8 cellular contexts compared by ENCODE assay signal in genomic region chr11:47249378-47249715, GRCh38. TPM values are rescaled to one million over a fixed set of nuclear protein-coding genes. Genes with fewer than 3 reads are reported as not detected.
A peak's percentile ranks its signal among the peaks of the same experiment; 100 is the strongest.
DNase-seq lines count a peak whose midpoint lies in the region; ATAC-seq and TF ChIP-seq lines count a peak whose summit lies in the region.

No MANE protein-coding gene starts in this region.

- peak overlapping the region; percentile 77 to 94 (median 90) for H3K27ac ChIP-seq in heart left ventricle
- peak overlapping the region; percentile 64 for H3K27ac ChIP-seq in mammary epithelial cell (ENCODE audit: insufficient read depth, low read depth, low read length)
- peak overlapping the region; percentile 83 for H3K27ac ChIP-seq in vagina

- H3K36me3 ChIP-seq in heart left ventricle (peaks cover 0 to 34% (median 24%) of the 10 kb centered on the region in 9 donors), mammary epithelial cell (ENCODE audit: insufficient read depth, low read length) (no peaks in the 10 kb centered on the region), vagina (peaks cover 0 to 19% of the 10 kb centered on the region in 2 donors)

- no peak for DNase-seq in heart left ventricle
- DNase-seq in cardiac septum (ENCODE audit: low spot score), result no peak
- no peak for DNase-seq in mammary epithelial cell
- DNase-seq in mesothelial cell of epicardium (ENCODE audit: low spot score in 2 of 2, unreplicated experiment in 2 of 2), result no peak
- DNase-seq in vagina (ENCODE audit: extremely low spot score in 2 of 2), result no peak
- no peak for DNase-seq in T1000 (lab: John Stamatoyannopoulos, UW)
- DNase-seq in inferior parietal cortex (ENCODE audit: extremely low spot score), result no peak

- H3K27me3 ChIP-seq in heart left ventricle, result no peaks in the 10 kb centered on the region
- no peaks in the 10 kb centered on the region for H3K27me3 ChIP-seq in mammary epithelial cell (ENCODE audit: insufficient read depth, low read length)
- H3K27me3 ChIP-seq in vagina, result no peaks in the 10 kb centered on the region

- peaks cover 6 to 53% (median 30%) of the 10 kb centered on the region in 12 donors for H3K4me1 ChIP-seq in heart left ventricle
- peaks cover 9% of the 10 kb centered on the region for H3K4me1 ChIP-seq in mammary epithelial cell (ENCODE audit: insufficient read depth, low read length)
- H3K4me1 ChIP-seq in vagina, result peaks cover 38% of the 10 kb centered on the region

- peak overlapping the region; percentile 99 for H3K27ac Mint-ChIP-seq in mesothelial cell of epicardium

- H3K4me3 Mint-ChIP-seq in mesothelial cell of epicardium, result peak overlapping the region; percentile 99

- TF ChIP-seq POLR2A in heart left ventricle (IDR thresholded peaks at IDR 0.05) (no peak), vagina (IDR thresholded peaks at IDR 0.05) (no peak)

- H3K9ac ChIP-seq in mammary epithelial cell (ENCODE audit: insufficient read depth, low read length), result peak overlapping the region; percentile 87

- H3K27me3 Mint-ChIP-seq in mesothelial cell of epicardium (ENCODE audit: low read depth), result no peaks in the 10 kb centered on the region

- no peak for TF ChIP-seq CTCF in heart left ventricle (IDR thresholded peaks at IDR 0.05)
- no peak for TF ChIP-seq CTCF in mammary epithelial cell (conservative IDR thresholded peaks at IDR 0.05 in 1 of 2, IDR thresholded peaks at IDR 0.05 in 1 of 2; ENCODE audit: extremely low read depth in 1 of 2, insufficient read depth in 1 of 2, low read depth in 1 of 2, low read length in 2 of 2)
- no peak for TF ChIP-seq CTCF in mesothelial cell of epicardium (IDR thresholded peaks at IDR 0.05; ENCODE audit: unreplicated experiment)
- TF ChIP-seq CTCF in vagina (IDR thresholded peaks at IDR 0.05), result no peak

- 43 to 63% (median 54%) methylated on average over 3 of the region's 3 CpGs for WGBS in heart left ventricle, 4 donors
- WGBS in mammary epithelial cell (ENCODE audit: low coverage, missing lambda C conversion rate), result 36% methylated on average over 3 of the region's 3 CpGs

- no peak for ATAC-seq in heart left ventricle
- ATAC-seq in activated CD4-positive, CD25-positive, alpha-beta regulatory T cell treated with anti-CD3 and anti-CD28 coated beads, Interleukin-2, amount 50 U/mL, for 24 hours, result no peak

- H3K9me3 ChIP-seq in heart left ventricle, result no peaks in the 10 kb centered on the region
- no peaks in the 10 kb centered on the region for H3K9me3 ChIP-seq in mammary epithelial cell (replicated peaks; ENCODE audit: insufficient read depth, low read length)
- no peaks in the 10 kb centered on the region for H3K9me3 ChIP-seq in vagina

- H3K4me1 Mint-ChIP-seq in mesothelial cell of epicardium, result peaks cover 20% of the 10 kb centered on the region

- peaks cover 5% of the 10 kb centered on the region for H3K36me3 Mint-ChIP-seq in mesothelial cell of epicardium

- H2AFZ ChIP-seq in mammary epithelial cell (ENCODE audit: low read depth, low read length), result peak overlapping the region; percentile 99

- H3K79me2 ChIP-seq in mammary epithelial cell (ENCODE audit: insufficient read depth, low read length), result peaks cover 31% of the 10 kb centered on the region

- dilution Hi-C loops in mammary epithelial cell (cut with HindIII; ENCODE audit: low sequenced_read_pairs), result no loop called here

- intact Hi-C loops in heart left ventricle (cut with DNase I) (no loop called here), cardiac septum (cut with DNase I) (no loop called here), mammary epithelial cell (cut with micrococcal nuclease) (loop anchor here (5.0 kb wide), 1 partner anchor 108 kb away; no protein-coding TSS in a partner anchor), vagina (cut with DNase I) (no loop called here)

- no peaks in the 10 kb centered on the region for H3K9me3 Mint-ChIP-seq in mesothelial cell of epicardium

- no TSS peak for BruUV-seq in mammary epithelial cell (replicated peaks; lab: Mats Ljungman, UMichigan)

- in situ Hi-C loops in mammary epithelial cell (cut with MboI; ENCODE audit: low sequenced_read_pairs in 2 of 2), result no loop called here

- no peaks in the 10 kb centered on the region for H4K20me1 ChIP-seq in mammary epithelial cell (ENCODE audit: insufficient read depth, low read length)

- CTCF ChIA-PET in mammary epithelial cell (lab: Charles Lee; ENCODE audit: low non-redundant PET), result no interaction called here

- H3K4me2 ChIP-seq in mammary epithelial cell (ENCODE audit: insufficient read depth, low read depth, low read length), result peak overlapping the region; percentile 77

- H3K4me3 ChIP-seq in heart left ventricle, result peak overlapping the region; percentile 59 to 93 (median 78)
- peak overlapping the region; percentile 79 to 88 (median 80) for H3K4me3 ChIP-seq in mammary epithelial cell (replicated peaks in 1 of 3; ENCODE audit: insufficient read depth in 1 of 3, low read depth in 2 of 3, low read length in 3 of 3)
- H3K4me3 ChIP-seq in vagina, result peak overlapping the region; percentile 66 to 69

RNA-seq across cellular contexts. Expression of gene ACP2, which starts 0.7 kb away (rescaled TPM):
- total RNA-seq in heart left ventricle (10 to 100 TPM; 18.0 to 60.4 (median 26.6) TPM), cardiac septum (17.3 TPM), mammary epithelial cell (10 to 100 TPM; 24.0 to 34.2 TPM), mesothelial cell of epicardium (38.1 to 41.3 TPM (median 39.6 TPM) in 3 replicates), vagina (54.8 TPM)
- polyA plus RNA-seq in heart left ventricle (10 to 100 TPM; 25.3 to 44.7 TPM), mammary epithelial cell (17.6 TPM)
- polyA minus RNA-seq in mammary epithelial cell, result 41.6 TPM

RNA-seq across cellular contexts. Expression of gene NR1H3, which starts 8.4 kb away (rescaled TPM):
- 10 to 100 TPM in 5 of 9 donors, 1 to 10 TPM in 4; 3.9 to 38.5 (median 11.9) TPM for total RNA-seq in heart left ventricle
- polyA plus RNA-seq in heart left ventricle, result 10 to 100 TPM; 11.4 to 17.5 TPM
- 7.1 TPM for total RNA-seq in cardiac septum
- 1 to 10 TPM; 4.5 to 5.5 TPM for total RNA-seq in mammary epithelial cell
- 6.7 TPM for polyA plus RNA-seq in mammary epithelial cell
- 26.6 TPM for polyA minus RNA-seq in mammary epithelial cell
- total RNA-seq in mesothelial cell of epicardium, result 25.5 to 28.2 TPM (median 26.5 TPM) in 3 replicates
- total RNA-seq in vagina, result 60.9 TPM

RNA-seq across cellular contexts. Expression of gene MADD, which starts 20.6 kb away (rescaled TPM):
- total RNA-seq in heart left ventricle (10 to 100 TPM; 30.1 to 60.6 (median 42.0) TPM), cardiac septum (33.1 TPM), mammary epithelial cell (10 to 100 TPM; 23.0 to 23.4 TPM), mesothelial cell of epicardium (65.6 to 71.2 TPM (median 65.7 TPM) in 3 replicates), vagina (56.5 TPM)
- polyA plus RNA-seq in heart left ventricle (10 to 100 TPM; 22.6 to 37.5 TPM), mammary epithelial cell (8.2 TPM)
- polyA minus RNA-seq in mammary epithelial cell, result 50.1 TPM

RNA-seq across cellular contexts. Expression of gene DDB2, which starts 34.6 kb away (rescaled TPM):
- total RNA-seq in heart left ventricle (10 to 100 TPM in 4 of 9 donors, 1 to 10 TPM in 5; 8.0 to 28.5 (median 9.7) TPM), cardiac septum (13.9 TPM), mammary epithelial cell (100 to 1,000 TPM in 1 of 2 donors, 10 to 100 TPM in 1; 43.0 to 101 TPM), mesothelial cell of epicardium (42.4 to 49.1 TPM (median 46.7 TPM) in 3 replicates), vagina (42.2 TPM)
- polyA plus RNA-seq in heart left ventricle (10 to 100 TPM in 1 of 2 donors, 1 to 10 TPM in 1; 8.1 to 11.7 TPM), mammary epithelial cell (94.6 TPM)
- 71.6 TPM for polyA minus RNA-seq in mammary epithelial cell
